Comparison of ENCODE assay signal across 1 cellular context in genomic region chr20:22490287-22491187, GRCh38.
A peak's percentile ranks its signal among the peaks of the same experiment; 100 is the strongest.
TF ChIP-seq lines count a peak whose summit lies in the region.

No MANE protein-coding gene starts in this region.

TF ChIP-seq in HepG2, 621 proteins besides CTCF, POLR2A, EP300 and RAD21 (continued from another document and continues in another):
- no peak for TF ChIP-seq TERF1 (CRISPR knock-in tag; IDR thresholded peaks at IDR 0.05)
- peak; percentile 95 for TF ChIP-seq ZNF264 (CRISPR knock-in tag; IDR thresholded peaks at IDR 0.05)
- peak; percentile 80 for TF ChIP-seq ZBTB38 (CRISPR knock-in tag; IDR thresholded peaks at IDR 0.05)
- peak; percentile 12; the same call in 1 of the 2 replicates for TF ChIP-seq DDIT3 (CRISPR knock-in tag; IDR thresholded peaks at IDR 0.05)
- peak; percentile 51 for TF ChIP-seq NR2F2 (IDR thresholded peaks at IDR 0.05; ENCODE audit: borderline replicate concordance, low read depth)
- TF ChIP-seq THAP7 (CRISPR knock-in tag; IDR thresholded peaks at IDR 0.05), result peak; percentile 77; the same call in 1 of the 2 replicates
- TF ChIP-seq ZNF432 (CRISPR knock-in tag; IDR thresholded peaks at IDR 0.05; ENCODE audit: borderline replicate concordance), result no peak
- TF ChIP-seq E2F1 (CRISPR knock-in tag; IDR thresholded peaks at IDR 0.05), result peak; percentile 5; the same call in 1 of the 2 replicates
- TF ChIP-seq HOXA9 (CRISPR knock-in tag; IDR thresholded peaks at IDR 0.05; ENCODE audit: borderline replicate concordance), result peak; percentile 92
- TF ChIP-seq ZBTB8A (CRISPR knock-in tag; IDR thresholded peaks at IDR 0.05; ENCODE audit: borderline replicate concordance, low read depth), result 0 out of 2 replicates have a peak, but pooled peaks have one; percentile 22
- no peak for TF ChIP-seq MZF1 (CRISPR knock-in tag; IDR thresholded peaks at IDR 0.05; ENCODE audit: borderline replicate concordance)
- no peak for TF ChIP-seq HHEX (CRISPR knock-in tag; IDR thresholded peaks at IDR 0.05)
- TF ChIP-seq ZNF639 (CRISPR knock-in tag; conservative IDR thresholded peaks at IDR 0.05), result peak; percentile 42; the same call in 1 of the 2 replicates
- peak; percentile 63; the same call in 1 of the 2 replicates for TF ChIP-seq ZNF512B (CRISPR knock-in tag; IDR thresholded peaks at IDR 0.05; ENCODE audit: borderline replicate concordance)
- TF ChIP-seq ZFAT (CRISPR knock-in tag; conservative IDR thresholded peaks at IDR 0.05), result no peak
- TF ChIP-seq NFIC (IDR thresholded peaks at IDR 0.05; ENCODE audit: low read length), result no peak
- no peak for TF ChIP-seq ZBTB1 (CRISPR knock-in tag; IDR thresholded peaks at IDR 0.05; ENCODE audit: borderline replicate concordance)
- TF ChIP-seq ZNF713 (CRISPR knock-in tag; IDR thresholded peaks at IDR 0.05), result peak; percentile 94; the same call in 1 of the 2 replicates
- TF ChIP-seq DNMT1 (CRISPR knock-in tag; IDR thresholded peaks at IDR 0.05), result peak; percentile 39; the same call in 1 of the 2 replicates
- TF ChIP-seq ZNF773 (CRISPR knock-in tag; IDR thresholded peaks at IDR 0.05; ENCODE audit: borderline replicate concordance), result no peak
- 0 out of 2 replicates have a peak, but pooled peaks have one; percentile 33 for TF ChIP-seq ZNF83 (CRISPR knock-in tag; IDR thresholded peaks at IDR 0.05; ENCODE audit: borderline replicate concordance)
- TF ChIP-seq ZBTB20 (CRISPR knock-in tag; IDR thresholded peaks at IDR 0.05; ENCODE audit: borderline replicate concordance, low read depth), result peak; percentile 44; the same call in 1 of the 2 replicates
- TF ChIP-seq AHR (CRISPR knock-in tag; IDR thresholded peaks at IDR 0.05), result peak; percentile 64; the same call in 1 of the 2 replicates
- peak; percentile 88 for TF ChIP-seq POGZ (CRISPR knock-in tag; IDR thresholded peaks at IDR 0.05)
- no peak for TF ChIP-seq SSRP1 (CRISPR knock-in tag; IDR thresholded peaks at IDR 0.05)
- peak; percentile 82 for TF ChIP-seq MLX (CRISPR knock-in tag; IDR thresholded peaks at IDR 0.05)
- no peak for TF ChIP-seq SMARCE1 (IDR thresholded peaks at IDR 0.05; ENCODE audit: borderline replicate concordance)
- TF ChIP-seq ZSCAN20 (CRISPR knock-in tag; IDR thresholded peaks at IDR 0.05; ENCODE audit: borderline replicate concordance), result no peak; the same call in 1 of the 2 replicates
- no peak; the same call in 1 of the 2 replicates for TF ChIP-seq ZNF44 (CRISPR knock-in tag; IDR thresholded peaks at IDR 0.05)
- 0 out of 2 replicates have a peak, but pooled peaks have one; percentile 50 for TF ChIP-seq KIAA2018 (CRISPR knock-in tag; IDR thresholded peaks at IDR 0.05; ENCODE audit: borderline replicate concordance)
- TF ChIP-seq ZNF18 (CRISPR knock-in tag; IDR thresholded peaks at IDR 0.05; ENCODE audit: insufficient replicate concordance), result peak; percentile 69
- TF ChIP-seq PTBP1 (IDR thresholded peaks at IDR 0.05; ENCODE audit: low read depth, low read length, poor library complexity, severe bottlenecking), result no peak
- peak; percentile 52 for TF ChIP-seq RCOR2 (CRISPR knock-in tag; IDR thresholded peaks at IDR 0.05)
- peak; percentile 74; the same call in 1 of the 2 replicates for TF ChIP-seq FOXO1 (CRISPR knock-in tag; IDR thresholded peaks at IDR 0.05)
- no peak for TF ChIP-seq CBX2 (IDR thresholded peaks at IDR 0.05; ENCODE audit: low read depth, low read length)
- no peak for TF ChIP-seq CBX2 (CRISPR knock-in tag; IDR thresholded peaks at IDR 0.05; ENCODE audit: low read depth)
- no peak for TF ChIP-seq ZNF367 (CRISPR knock-in tag; IDR thresholded peaks at IDR 0.05; ENCODE audit: borderline replicate concordance)
- no peak; the same call in 1 of the 2 replicates for TF ChIP-seq ZNF660 (CRISPR knock-in tag; IDR thresholded peaks at IDR 0.05; ENCODE audit: borderline replicate concordance, low read depth)
- TF ChIP-seq ZNF879 (CRISPR knock-in tag; IDR thresholded peaks at IDR 0.05), result no peak; the same call in 1 of the 2 replicates
- no peak for TF ChIP-seq ZNF513 (CRISPR knock-in tag; conservative IDR thresholded peaks at IDR 0.05)
- peak; percentile 82; the same call in 1 of the 2 replicates for TF ChIP-seq ZNF329 (CRISPR knock-in tag; IDR thresholded peaks at IDR 0.05; ENCODE audit: low read depth)
- TF ChIP-seq RXRA (CRISPR knock-in tag; IDR thresholded peaks at IDR 0.05), result peak; percentile 73
